Comparison of ENCODE assay signal across 1 cellular context in the genomic region with DNA sequence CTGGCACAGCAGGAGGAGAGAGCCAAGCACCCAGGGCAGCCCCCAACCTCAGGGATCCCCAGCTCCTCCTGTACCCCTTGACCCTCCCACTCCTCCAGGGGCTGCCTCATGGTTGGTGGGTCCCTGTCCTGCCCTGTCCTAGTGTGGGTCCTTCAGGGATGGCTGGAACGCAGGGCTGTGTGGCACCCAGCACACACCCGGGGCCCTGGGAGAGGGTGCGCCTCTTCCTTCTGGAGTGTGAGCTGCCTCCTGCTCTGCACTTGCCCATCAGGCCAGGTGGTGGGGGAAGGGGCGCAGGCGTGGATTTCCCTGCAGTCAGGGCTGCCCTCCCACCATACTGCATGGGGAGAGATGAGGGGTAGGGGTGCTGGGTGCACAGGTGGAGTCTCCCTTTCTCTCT.
TF ChIP-seq lines count a peak whose summit lies in the region.

No MANE protein-coding gene starts in this region.

TF ChIP-seq in GM12878, 131 proteins besides CTCF, POLR2A, EP300 and RAD21:
- TF ChIP-seq, protein P1, sequence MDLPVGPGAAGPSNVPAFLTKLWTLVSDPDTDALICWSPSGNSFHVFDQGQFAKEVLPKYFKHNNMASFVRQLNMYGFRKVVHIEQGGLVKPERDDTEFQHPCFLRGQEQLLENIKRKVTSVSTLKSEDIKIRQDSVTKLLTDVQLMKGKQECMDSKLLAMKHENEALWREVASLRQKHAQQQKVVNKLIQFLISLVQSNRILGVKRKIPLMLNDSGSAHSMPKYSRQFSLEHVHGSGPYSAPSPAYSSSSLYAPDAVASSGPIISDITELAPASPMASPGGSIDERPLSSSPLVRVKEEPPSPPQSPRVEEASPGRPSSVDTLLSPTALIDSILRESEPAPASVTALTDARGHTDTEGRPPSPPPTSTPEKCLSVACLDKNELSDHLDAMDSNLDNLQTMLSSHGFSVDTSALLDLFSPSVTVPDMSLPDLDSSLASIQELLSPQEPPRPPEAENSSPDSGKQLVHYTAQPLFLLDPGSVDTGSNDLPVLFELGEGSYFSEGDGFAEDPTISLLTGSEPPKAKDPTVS (IDR thresholded peaks at IDR 0.05; ENCODE audit: low read depth, low read length) = no peak
- TF ChIP-seq, protein P2, sequence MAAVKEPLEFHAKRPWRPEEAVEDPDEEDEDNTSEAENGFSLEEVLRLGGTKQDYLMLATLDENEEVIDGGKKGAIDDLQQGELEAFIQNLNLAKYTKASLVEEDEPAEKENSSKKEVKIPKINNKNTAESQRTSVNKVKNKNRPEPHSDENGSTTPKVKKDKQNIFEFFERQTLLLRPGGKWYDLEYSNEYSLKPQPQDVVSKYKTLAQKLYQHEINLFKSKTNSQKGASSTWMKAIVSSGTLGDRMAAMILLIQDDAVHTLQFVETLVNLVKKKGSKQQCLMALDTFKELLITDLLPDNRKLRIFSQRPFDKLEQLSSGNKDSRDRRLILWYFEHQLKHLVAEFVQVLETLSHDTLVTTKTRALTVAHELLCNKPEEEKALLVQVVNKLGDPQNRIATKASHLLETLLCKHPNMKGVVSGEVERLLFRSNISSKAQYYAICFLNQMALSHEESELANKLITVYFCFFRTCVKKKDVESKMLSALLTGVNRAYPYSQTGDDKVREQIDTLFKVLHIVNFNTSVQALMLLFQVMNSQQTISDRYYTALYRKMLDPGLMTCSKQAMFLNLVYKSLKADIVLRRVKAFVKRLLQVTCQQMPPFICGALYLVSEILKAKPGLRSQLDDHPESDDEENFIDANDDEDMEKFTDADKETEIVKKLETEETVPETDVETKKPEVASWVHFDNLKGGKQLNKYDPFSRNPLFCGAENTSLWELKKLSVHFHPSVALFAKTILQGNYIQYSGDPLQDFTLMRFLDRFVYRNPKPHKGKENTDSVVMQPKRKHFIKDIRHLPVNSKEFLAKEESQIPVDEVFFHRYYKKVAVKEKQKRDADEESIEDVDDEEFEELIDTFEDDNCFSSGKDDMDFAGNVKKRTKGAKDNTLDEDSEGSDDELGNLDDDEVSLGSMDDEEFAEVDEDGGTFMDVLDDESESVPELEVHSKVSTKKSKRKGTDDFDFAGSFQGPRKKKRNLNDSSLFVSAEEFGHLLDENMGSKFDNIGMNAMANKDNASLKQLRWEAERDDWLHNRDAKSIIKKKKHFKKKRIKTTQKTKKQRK (IDR thresholded peaks at IDR 0.05; ENCODE audit: low read depth, low read length) = no peak
- TF ChIP-seq NRF1 (conservative IDR thresholded peaks at IDR 0.05; ENCODE audit: low read depth, low read length) = no peak
- TF ChIP-seq KLF5 (IDR thresholded peaks at IDR 0.05; ENCODE audit: partially characterized antibody) = no peak
- TF ChIP-seq POLR2AphosphoS2 (IDR thresholded peaks at IDR 0.05; ENCODE audit: low read depth, low read length) = no peak
- TF ChIP-seq, protein P3, sequence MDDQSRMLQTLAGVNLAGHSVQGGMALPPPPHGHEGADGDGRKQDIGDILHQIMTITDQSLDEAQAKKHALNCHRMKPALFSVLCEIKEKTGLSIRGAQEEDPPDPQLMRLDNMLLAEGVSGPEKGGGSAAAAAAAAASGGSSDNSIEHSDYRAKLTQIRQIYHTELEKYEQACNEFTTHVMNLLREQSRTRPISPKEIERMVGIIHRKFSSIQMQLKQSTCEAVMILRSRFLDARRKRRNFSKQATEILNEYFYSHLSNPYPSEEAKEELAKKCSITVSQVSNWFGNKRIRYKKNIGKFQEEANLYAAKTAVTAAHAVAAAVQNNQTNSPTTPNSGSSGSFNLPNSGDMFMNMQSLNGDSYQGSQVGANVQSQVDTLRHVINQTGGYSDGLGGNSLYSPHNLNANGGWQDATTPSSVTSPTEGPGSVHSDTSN (IDR thresholded peaks at IDR 0.05; ENCODE audit: insufficient replicate concordance, low read depth, low read length) = no peak
- TF ChIP-seq, protein P4, sequence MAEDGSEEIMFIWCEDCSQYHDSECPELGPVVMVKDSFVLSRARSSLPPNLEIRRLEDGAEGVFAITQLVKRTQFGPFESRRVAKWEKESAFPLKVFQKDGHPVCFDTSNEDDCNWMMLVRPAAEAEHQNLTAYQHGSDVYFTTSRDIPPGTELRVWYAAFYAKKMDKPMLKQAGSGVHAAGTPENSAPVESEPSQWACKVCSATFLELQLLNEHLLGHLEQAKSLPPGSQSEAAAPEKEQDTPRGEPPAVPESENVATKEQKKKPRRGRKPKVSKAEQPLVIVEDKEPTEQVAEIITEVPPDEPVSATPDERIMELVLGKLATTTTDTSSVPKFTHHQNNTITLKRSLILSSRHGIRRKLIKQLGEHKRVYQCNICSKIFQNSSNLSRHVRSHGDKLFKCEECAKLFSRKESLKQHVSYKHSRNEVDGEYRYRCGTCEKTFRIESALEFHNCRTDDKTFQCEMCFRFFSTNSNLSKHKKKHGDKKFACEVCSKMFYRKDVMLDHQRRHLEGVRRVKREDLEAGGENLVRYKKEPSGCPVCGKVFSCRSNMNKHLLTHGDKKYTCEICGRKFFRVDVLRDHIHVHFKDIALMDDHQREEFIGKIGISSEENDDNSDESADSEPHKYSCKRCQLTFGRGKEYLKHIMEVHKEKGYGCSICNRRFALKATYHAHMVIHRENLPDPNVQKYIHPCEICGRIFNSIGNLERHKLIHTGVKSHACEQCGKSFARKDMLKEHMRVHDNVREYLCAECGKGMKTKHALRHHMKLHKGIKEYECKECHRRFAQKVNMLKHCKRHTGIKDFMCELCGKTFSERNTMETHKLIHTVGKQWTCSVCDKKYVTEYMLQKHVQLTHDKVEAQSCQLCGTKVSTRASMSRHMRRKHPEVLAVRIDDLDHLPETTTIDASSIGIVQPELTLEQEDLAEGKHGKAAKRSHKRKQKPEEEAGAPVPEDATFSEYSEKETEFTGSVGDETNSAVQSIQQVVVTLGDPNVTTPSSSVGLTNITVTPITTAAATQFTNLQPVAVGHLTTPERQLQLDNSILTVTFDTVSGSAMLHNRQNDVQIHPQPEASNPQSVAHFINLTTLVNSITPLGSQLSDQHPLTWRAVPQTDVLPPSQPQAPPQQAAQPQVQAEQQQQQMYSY (CRISPR knock-in tag; IDR thresholded peaks at IDR 0.05) = no peak
- TF ChIP-seq JUNB (IDR thresholded peaks at IDR 0.05) = no peak
- no peak for TF ChIP-seq SMAD5 (IDR thresholded peaks at IDR 0.05; ENCODE audit: low read depth)
- TF ChIP-seq RCOR1 (conservative IDR thresholded peaks at IDR 0.05; ENCODE audit: low read depth, low read length) = no peak
- TF ChIP-seq MYB (IDR thresholded peaks at IDR 0.05; ENCODE audit: borderline replicate concordance, low read depth, low read length) = no peak
- no peak for TF ChIP-seq SREBF1 (IDR thresholded peaks at IDR 0.05; ENCODE audit: low read length)
- TF ChIP-seq, protein P5, sequence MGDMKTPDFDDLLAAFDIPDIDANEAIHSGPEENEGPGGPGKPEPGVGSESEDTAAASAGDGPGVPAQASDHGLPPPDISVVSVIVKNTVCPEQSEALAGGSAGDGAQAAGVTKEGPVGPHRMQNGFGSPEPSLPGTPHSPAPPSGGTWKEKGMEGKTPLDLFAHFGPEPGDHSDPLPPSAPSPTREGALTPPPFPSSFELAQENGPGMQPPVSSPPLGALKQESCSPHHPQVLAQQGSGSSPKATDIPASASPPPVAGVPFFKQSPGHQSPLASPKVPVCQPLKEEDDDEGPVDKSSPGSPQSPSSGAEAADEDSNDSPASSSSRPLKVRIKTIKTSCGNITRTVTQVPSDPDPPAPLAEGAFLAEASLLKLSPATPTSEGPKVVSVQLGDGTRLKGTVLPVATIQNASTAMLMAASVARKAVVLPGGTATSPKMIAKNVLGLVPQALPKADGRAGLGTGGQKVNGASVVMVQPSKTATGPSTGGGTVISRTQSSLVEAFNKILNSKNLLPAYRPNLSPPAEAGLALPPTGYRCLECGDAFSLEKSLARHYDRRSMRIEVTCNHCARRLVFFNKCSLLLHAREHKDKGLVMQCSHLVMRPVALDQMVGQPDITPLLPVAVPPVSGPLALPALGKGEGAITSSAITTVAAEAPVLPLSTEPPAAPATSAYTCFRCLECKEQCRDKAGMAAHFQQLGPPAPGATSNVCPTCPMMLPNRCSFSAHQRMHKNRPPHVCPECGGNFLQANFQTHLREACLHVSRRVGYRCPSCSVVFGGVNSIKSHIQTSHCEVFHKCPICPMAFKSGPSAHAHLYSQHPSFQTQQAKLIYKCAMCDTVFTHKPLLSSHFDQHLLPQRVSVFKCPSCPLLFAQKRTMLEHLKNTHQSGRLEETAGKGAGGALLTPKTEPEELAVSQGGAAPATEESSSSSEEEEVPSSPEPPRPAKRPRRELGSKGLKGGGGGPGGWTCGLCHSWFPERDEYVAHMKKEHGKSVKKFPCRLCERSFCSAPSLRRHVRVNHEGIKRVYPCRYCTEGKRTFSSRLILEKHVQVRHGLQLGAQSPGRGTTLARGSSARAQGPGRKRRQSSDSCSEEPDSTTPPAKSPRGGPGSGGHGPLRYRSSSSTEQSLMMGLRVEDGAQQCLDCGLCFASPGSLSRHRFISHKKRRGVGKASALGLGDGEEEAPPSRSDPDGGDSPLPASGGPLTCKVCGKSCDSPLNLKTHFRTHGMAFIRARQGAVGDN (IDR thresholded peaks at IDR 0.05) = no peak
- no peak for TF ChIP-seq RAD51 (IDR thresholded peaks at IDR 0.05)
- no peak for TF ChIP-seq RB1 (IDR thresholded peaks at IDR 0.05; ENCODE audit: borderline replicate concordance)
- TF ChIP-seq, protein P6, sequence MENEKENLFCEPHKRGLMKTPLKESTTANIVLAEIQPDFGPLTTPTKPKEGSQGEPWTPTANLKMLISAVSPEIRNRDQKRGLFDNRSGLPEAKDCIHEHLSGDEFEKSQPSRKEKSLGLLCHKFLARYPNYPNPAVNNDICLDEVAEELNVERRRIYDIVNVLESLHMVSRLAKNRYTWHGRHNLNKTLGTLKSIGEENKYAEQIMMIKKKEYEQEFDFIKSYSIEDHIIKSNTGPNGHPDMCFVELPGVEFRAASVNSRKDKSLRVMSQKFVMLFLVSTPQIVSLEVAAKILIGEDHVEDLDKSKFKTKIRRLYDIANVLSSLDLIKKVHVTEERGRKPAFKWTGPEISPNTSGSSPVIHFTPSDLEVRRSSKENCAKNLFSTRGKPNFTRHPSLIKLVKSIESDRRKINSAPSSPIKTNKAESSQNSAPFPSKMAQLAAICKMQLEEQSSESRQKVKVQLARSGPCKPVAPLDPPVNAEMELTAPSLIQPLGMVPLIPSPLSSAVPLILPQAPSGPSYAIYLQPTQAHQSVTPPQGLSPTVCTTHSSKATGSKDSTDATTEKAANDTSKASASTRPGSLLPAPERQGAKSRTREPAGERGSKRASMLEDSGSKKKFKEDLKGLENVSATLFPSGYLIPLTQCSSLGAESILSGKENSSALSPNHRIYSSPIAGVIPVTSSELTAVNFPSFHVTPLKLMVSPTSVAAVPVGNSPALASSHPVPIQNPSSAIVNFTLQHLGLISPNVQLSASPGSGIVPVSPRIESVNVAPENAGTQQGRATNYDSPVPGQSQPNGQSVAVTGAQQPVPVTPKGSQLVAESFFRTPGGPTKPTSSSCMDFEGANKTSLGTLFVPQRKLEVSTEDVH (IDR thresholded peaks at IDR 0.05; ENCODE audit: low read depth, partially characterized antibody) = no peak
- TF ChIP-seq SMAD1 (IDR thresholded peaks at IDR 0.05; ENCODE audit: low read depth, partially characterized antibody) = no peak
- TF ChIP-seq POU2F2 (IDR thresholded peaks at IDR 0.05; ENCODE audit: borderline replicate concordance, low read depth, low read length) = no peak
